ENCODE assay signal across 1 cellular context in the genomic region with DNA sequence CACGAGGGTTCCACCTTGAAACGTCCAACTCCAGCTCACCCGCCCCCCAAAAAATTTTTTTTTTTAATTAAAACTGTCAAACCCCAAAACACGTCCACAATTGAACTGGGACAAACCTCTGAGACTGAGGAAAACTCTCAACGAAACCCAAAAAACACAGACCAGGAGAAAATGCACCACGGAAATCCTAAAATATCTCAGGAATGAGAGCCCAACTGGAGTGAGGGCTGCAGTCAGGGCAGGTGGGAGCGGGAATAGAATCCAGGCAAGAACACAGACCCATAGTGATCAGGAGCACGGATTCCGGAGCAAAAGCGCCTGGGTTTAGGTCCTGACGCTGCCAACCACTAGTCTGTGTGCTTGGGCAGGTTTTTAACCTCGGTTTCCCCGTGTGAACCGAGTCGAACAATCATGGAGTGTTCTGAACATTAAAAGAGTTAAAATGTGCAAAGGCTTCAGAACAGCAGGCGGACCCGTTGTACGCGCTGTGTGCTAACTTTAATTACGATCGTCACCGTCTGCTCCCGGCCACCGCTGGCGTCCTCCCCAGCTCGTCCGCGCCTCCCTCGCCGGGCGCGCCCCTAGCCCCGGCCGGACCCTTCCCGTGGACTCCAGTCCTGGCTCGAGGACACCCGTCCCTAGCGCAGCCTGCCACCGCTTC.
A peak's percentile ranks its signal among the peaks of the same experiment; 100 is the strongest.
TF ChIP-seq lines count a peak whose summit lies in the region.

No MANE protein-coding gene starts in this region.

TF ChIP-seq in HEK293, 187 proteins besides CTCF, POLR2A, EP300 and RAD21 (continued from another document and continues in another):
- TF ChIP-seq KLF1 (tag by site-specific recombination; IDR thresholded peaks at IDR 0.05) (no peak), ZNF292 (tag by site-specific recombination; IDR thresholded peaks at IDR 0.05; ENCODE audit: borderline replicate concordance, low read depth) (no peak), ATF2 (tag by site-specific recombination; IDR thresholded peaks at IDR 0.05; ENCODE audit: low read depth) (no peak), ZXDB (tag by site-specific recombination; IDR thresholded peaks at IDR 0.05) (no peak), ZNF324 (tag by site-specific recombination; IDR thresholded peaks at IDR 0.05) (no peak), ZNF555 (tag by site-specific recombination; conservative IDR thresholded peaks at IDR 0.05) (no peak), ZNF660 (tag by site-specific recombination; IDR thresholded peaks at IDR 0.05) (no peak), RBAK (tag by site-specific recombination; IDR thresholded peaks at IDR 0.05) (no peak), TRIM28 (IDR thresholded peaks at IDR 0.05; ENCODE audit: borderline replicate concordance, low read length) (no peak), ZNF549 (tag by site-specific recombination; IDR thresholded peaks at IDR 0.05) (no peak), KLF10 (tag by site-specific recombination; IDR thresholded peaks at IDR 0.05) (no peak), ZNF133 (tag by site-specific recombination; IDR thresholded peaks at IDR 0.05) (no peak), HOXD13 (CRISPR knock-in tag; IDR thresholded peaks at IDR 0.05; ENCODE audit: borderline replicate concordance) (no peak), ZNF140 (tag by site-specific recombination; IDR thresholded peaks at IDR 0.05) (no peak), ZNF544 (tag by site-specific recombination; IDR thresholded peaks at IDR 0.05) (no peak), PRDM2 (tag by site-specific recombination; IDR thresholded peaks at IDR 0.05; ENCODE audit: borderline replicate concordance) (no peak), SP2 (tag by site-specific recombination; IDR thresholded peaks at IDR 0.05) (no peak), ZNF707 (tag by site-specific recombination; IDR thresholded peaks at IDR 0.05) (no peak), ZNF266 (tag by site-specific recombination; IDR thresholded peaks at IDR 0.05; ENCODE audit: low read depth) (no peak), ZNF423 (tag by site-specific recombination; IDR thresholded peaks at IDR 0.05) (no peak), OSR2 (tag by site-specific recombination; IDR thresholded peaks at IDR 0.05) (no peak), ZNF692 (tag by site-specific recombination; IDR thresholded peaks at IDR 0.05) (no peak), SCRT1 (tag by site-specific recombination; IDR thresholded peaks at IDR 0.05; ENCODE audit: borderline replicate concordance) (no peak), ZSCAN30 (tag by site-specific recombination; IDR thresholded peaks at IDR 0.05) (no peak), ZNF341 (tag by site-specific recombination; IDR thresholded peaks at IDR 0.05; ENCODE audit: low read depth) (no peak), ZNF701 (tag by site-specific recombination; IDR thresholded peaks at IDR 0.05) (no peak), ZNF843 (tag by site-specific recombination; IDR thresholded peaks at IDR 0.05) (no peak), ZNF274 (IDR thresholded peaks at IDR 0.05; ENCODE audit: low read length) (no peak), ZNF274 (tag by site-specific recombination; IDR thresholded peaks at IDR 0.05; ENCODE audit: borderline replicate concordance) (no peak), MYNN (tag by site-specific recombination; IDR thresholded peaks at IDR 0.05; ENCODE audit: borderline replicate concordance) (no peak), ZNF394 (tag by site-specific recombination; IDR thresholded peaks at IDR 0.05; ENCODE audit: borderline replicate concordance) (no peak), GLIS1 (tag by site-specific recombination; IDR thresholded peaks at IDR 0.05) (peak; percentile 4; the same call in 1 of the 2 replicates), ZNF280D (tag by site-specific recombination; IDR thresholded peaks at IDR 0.05) (no peak), KLF16 (tag by site-specific recombination; IDR thresholded peaks at IDR 0.05) (0 out of 2 replicates have a peak, but pooled peaks have one; percentile 17), INSM2 (tag by site-specific recombination; IDR thresholded peaks at IDR 0.05) (no peak), ZNF354C (tag by site-specific recombination; IDR thresholded peaks at IDR 0.05; ENCODE audit: borderline replicate concordance, low read depth) (no peak), IKZF3 (tag by site-specific recombination; IDR thresholded peaks at IDR 0.05) (0 out of 2 replicates have a peak, but pooled peaks have one; percentile 31), ZNF76 (tag by site-specific recombination; IDR thresholded peaks at IDR 0.05; ENCODE audit: borderline replicate concordance, low read depth) (0 out of 2 replicates have a peak, but pooled peaks have one; percentile 2), ZNF580 (tag by site-specific recombination; IDR thresholded peaks at IDR 0.05) (no peak), ZNF37A (tag by site-specific recombination; IDR thresholded peaks at IDR 0.05) (peak; percentile 75)
- TF ChIP-seq, protein P1, sequence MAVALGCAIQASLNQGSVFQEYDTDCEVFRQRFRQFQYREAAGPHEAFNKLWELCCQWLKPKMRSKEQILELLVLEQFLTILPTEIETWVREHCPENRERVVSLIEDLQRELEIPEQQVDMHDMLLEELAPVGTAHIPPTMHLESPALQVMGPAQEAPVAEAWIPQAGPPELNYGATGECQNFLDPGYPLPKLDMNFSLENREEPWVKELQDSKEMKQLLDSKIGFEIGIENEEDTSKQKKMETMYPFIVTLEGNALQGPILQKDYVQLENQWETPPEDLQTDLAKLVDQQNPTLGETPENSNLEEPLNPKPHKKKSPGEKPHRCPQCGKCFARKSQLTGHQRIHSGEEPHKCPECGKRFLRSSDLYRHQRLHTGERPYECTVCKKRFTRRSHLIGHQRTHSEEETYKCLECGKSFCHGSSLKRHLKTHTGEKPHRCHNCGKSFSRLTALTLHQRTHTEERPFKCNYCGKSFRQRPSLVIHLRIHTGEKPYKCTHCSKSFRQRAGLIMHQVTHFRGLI (tag by site-specific recombination; IDR thresholded peaks at IDR 0.05), result peak; percentile 72; the same call in 1 of the 2 replicates
- TF ChIP-seq, protein P2, sequence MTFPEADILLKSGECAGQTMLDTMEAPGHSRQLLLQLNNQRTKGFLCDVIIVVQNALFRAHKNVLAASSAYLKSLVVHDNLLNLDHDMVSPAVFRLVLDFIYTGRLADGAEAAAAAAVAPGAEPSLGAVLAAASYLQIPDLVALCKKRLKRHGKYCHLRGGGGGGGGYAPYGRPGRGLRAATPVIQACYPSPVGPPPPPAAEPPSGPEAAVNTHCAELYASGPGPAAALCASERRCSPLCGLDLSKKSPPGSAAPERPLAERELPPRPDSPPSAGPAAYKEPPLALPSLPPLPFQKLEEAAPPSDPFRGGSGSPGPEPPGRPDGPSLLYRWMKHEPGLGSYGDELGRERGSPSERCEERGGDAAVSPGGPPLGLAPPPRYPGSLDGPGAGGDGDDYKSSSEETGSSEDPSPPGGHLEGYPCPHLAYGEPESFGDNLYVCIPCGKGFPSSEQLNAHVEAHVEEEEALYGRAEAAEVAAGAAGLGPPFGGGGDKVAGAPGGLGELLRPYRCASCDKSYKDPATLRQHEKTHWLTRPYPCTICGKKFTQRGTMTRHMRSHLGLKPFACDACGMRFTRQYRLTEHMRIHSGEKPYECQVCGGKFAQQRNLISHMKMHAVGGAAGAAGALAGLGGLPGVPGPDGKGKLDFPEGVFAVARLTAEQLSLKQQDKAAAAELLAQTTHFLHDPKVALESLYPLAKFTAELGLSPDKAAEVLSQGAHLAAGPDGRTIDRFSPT (tag by site-specific recombination; IDR thresholded peaks at IDR 0.05), result no peak
